Comparison of ENCODE assay signal across 26 cellular contexts in the genomic region with DNA sequence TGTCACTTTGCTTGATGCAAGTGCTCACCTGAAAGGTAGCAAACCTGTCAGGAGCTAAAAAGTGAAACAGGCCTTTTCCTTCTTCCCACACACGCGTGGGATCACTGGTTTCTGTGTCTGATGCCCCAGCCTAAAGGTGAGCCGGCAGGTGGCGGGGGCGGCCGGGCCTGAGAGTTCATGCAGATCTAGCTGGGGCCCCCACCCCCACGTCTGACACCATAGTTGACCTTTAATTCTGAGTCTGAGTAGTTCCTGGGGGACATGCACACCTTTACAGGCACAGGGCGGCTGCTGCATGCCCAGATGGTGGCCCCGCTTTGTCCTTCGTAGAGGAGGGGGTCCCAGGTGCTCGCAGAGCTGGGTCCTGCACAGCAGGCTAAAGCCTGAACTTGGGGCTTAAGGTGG.
"Had no signal": no experiment of that assay in that cellular context is flagged by ENCODE, and none has a peak within 500 bp of the region (broad histone marks: within the 10 kb centered on the region; RNA-seq: fewer than 3 reads in every experiment).

No MANE protein-coding gene starts in this region.

- H3K9me3 ChIP-seq: lower lobe of right lung, mucosa of descending colon, neutrophil, prostate gland, right atrium auricular region, suprapubic skin, transverse colon had no signal

- H3K9me3 Mint-ChIP-seq: effector memory CD8-positive, alpha-beta T cell; mesothelial cell of epicardium; natural killer cell treated with Interleukin-12 subunit alpha and Interleukin-12 subunit beta and Interleukin-15 and Interleukin-18, amount 100 ng/mL, for 72 hours; neural crest cell; stimulated activated naive CD8-positive, alpha-beta T cell treated with anti-CD3 and anti-CD28 coated beads, Interleukin-15, amount 100 ng/mL, for 72 hours had no signal

- H3K4me1 ChIP-seq: lower lobe of right lung, parathyroid adenoma, prostate gland, right atrium auricular region, suprapubic skin, transverse colon had no signal

- H3K4me3 Mint-ChIP-seq: effector memory CD8-positive, alpha-beta T cell; memory B cell; mesothelial cell of epicardium; naive B cell; natural killer cell treated with Interleukin-12 subunit alpha and Interleukin-12 subunit beta and Interleukin-15 and Interleukin-18, amount 100 ng/mL, for 72 hours; neural crest cell; stimulated activated naive CD8-positive, alpha-beta T cell treated with anti-CD3 and anti-CD28 coated beads, Interleukin-15, amount 100 ng/mL, for 72 hours had no signal

- H3K4me3 ChIP-seq: coronary artery, lower lobe of right lung, mucosa of descending colon, prostate gland, right atrium auricular region, smooth muscle cell, suprapubic skin, transverse colon had no signal

- H3K4me1 Mint-ChIP-seq: memory B cell; mesothelial cell of epicardium; naive B cell; stimulated activated naive CD8-positive, alpha-beta T cell treated with anti-CD3 and anti-CD28 coated beads, Interleukin-15, amount 100 ng/mL, for 72 hours had no signal

- H3K27me3 ChIP-seq: neutrophil, right atrium auricular region, suprapubic skin, transverse colon had no signal

- ATAC-seq: effector memory CD8-positive, alpha-beta T cell; left lobe of liver; lower lobe of right lung; mucosa of descending colon; natural killer cell treated with Interleukin-12 subunit alpha and Interleukin-12 subunit beta and Interleukin-15 and Interleukin-18, amount 100 ng/mL, for 72 hours; sciatic nerve; stimulated activated naive CD8-positive, alpha-beta T cell treated with anti-CD3 and anti-CD28 coated beads, Interleukin-15, amount 100 ng/mL, for 72 hours had no signal

- H3K27ac ChIP-seq: coronary artery, lower lobe of right lung, neutrophil, parathyroid adenoma, prostate gland, right atrium auricular region, suprapubic skin, transverse colon had no signal

- H3K36me3 ChIP-seq: lower lobe of right lung, neutrophil, prostate gland, right atrium auricular region, suprapubic skin, transverse colon had no signal

- DNase-seq: dermis blood vessel endothelial cell; effector memory CD8-positive, alpha-beta T cell; kidney; lower lobe of right lung; mucosa of descending colon; naive B cell; stimulated activated CD4-positive, alpha-beta T cell treated with anti-CD3 and anti-CD28 coated beads, Interleukin-12 subunit alpha, Interleukin-12 subunit beta, amount 100 ng/mL, for 4 hours; stimulated activated CD4-positive, alpha-beta T cell treated with anti-CD3 and anti-CD28 coated beads, Interleukin-1b, Interleukin-23, amount 100 ng/mL, for 48 hours; stimulated activated CD4-positive, alpha-beta T cell treated with anti-CD3 and anti-CD28 coated beads, Interleukin-4, amount 100 ng/mL, for 1 hour; stimulated activated CD8-positive, alpha-beta memory T cell treated with anti-CD3 and anti-CD28 coated beads, Interleukin-4, amount 100 ng/mL, for 48 hours; stimulated activated naive CD4-positive, alpha-beta T cell; stimulated activated naive CD8-positive, alpha-beta T cell treated with anti-CD3 and anti-CD28 coated beads, Interleukin-15, amount 100 ng/mL, for 72 hours; transverse colon had no signal

- H3K27ac Mint-ChIP-seq: effector memory CD8-positive, alpha-beta T cell; memory B cell; mesothelial cell of epicardium; naive B cell; natural killer cell treated with Interleukin-12 subunit alpha and Interleukin-12 subunit beta and Interleukin-15 and Interleukin-18, amount 100 ng/mL, for 72 hours; stimulated activated naive CD8-positive, alpha-beta T cell treated with anti-CD3 and anti-CD28 coated beads, Interleukin-15, amount 100 ng/mL, for 72 hours had no signal

- H3K36me3 Mint-ChIP-seq: memory B cell; mesothelial cell of epicardium; naive B cell; natural killer cell treated with Interleukin-12 subunit alpha and Interleukin-12 subunit beta and Interleukin-15 and Interleukin-18, amount 100 ng/mL, for 72 hours had no signal

- H3K27me3 Mint-ChIP-seq: naive B cell; stimulated activated naive CD8-positive, alpha-beta T cell treated with anti-CD3 and anti-CD28 coated beads, Interleukin-15, amount 100 ng/mL, for 72 hours had no signal
